In genomic region chr3:8443829-8444791, GRCh38 we compare ENCODE assay signal across 8 cellular contexts. TPM values are rescaled to one million over a fixed set of nuclear protein-coding genes. Genes with fewer than 3 reads are reported as not detected.
A peak's percentile ranks its signal among the peaks of the same experiment; 100 is the strongest.
DNase-seq lines count a peak whose midpoint lies in the region; ATAC-seq and TF ChIP-seq lines count a peak whose summit lies in the region.

No MANE protein-coding gene starts in this region.

- H3K27me3 ChIP-seq in WERI-Rb-1 (ENCODE audit: insufficient read depth, low read depth, severe bottlenecking) = no peaks in the 10 kb centered on the region

- TF ChIP-seq CTCF in WERI-Rb-1 (IDR thresholded peaks at IDR 0.05; ENCODE audit: low read depth, low read length) = no peak

- H3K9me3 ChIP-seq in WERI-Rb-1 (ENCODE audit: severe bottlenecking) = no peaks in the 10 kb centered on the region

- no peak overlapping the region for H3K4me3 ChIP-seq in WERI-Rb-1 (ENCODE audit: low read depth, low read length)

- DNase-seq in ELR (ENCODE audit: low read depth) = peak; percentile 94
- peak; percentile 39 for DNase-seq in WERI-Rb-1
- DNase-seq in Right ventricle myocardium inferior (ENCODE audit: missing footprints) = peak; percentile 84
- DNase-seq in posterior cingulate gyrus = peak in 8 of 10 donors; percentile 21 to 86 (median 38)
- DNase-seq in occipital lobe (lab: John Stamatoyannopoulos, UW) = no peak

- ATAC-seq in Right ventricle myocardium inferior (peak; percentile 84), GM19324 (IDR thresholded peaks at IDR 0.05; ENCODE audit: low FRiP score, unreplicated experiment) (no peak), HG03565 (IDR thresholded peaks at IDR 0.05; ENCODE audit: unreplicated experiment) (no peak)

- intact Hi-C loops in Right ventricle myocardium inferior (cut with DNase I) (loop anchor here (5.0 kb wide), 4 partner anchors 38 to 118 kb away; partner anchors contain the start of gene LMCD1), posterior cingulate gyrus (cut with DNase I) (loop anchor here (5.0 kb wide), 1 partner anchor 58 kb away; the partner anchor contains the start of gene LMCD1)

- H3K36me3 ChIP-seq in WERI-Rb-1 = no peaks in the 10 kb centered on the region

- TF ChIP-seq EP300 in Ishikawa (IDR thresholded peaks at IDR 0.05; ENCODE audit: borderline replicate concordance) = no peak

- TF ChIP-seq RAD21 in Ishikawa (IDR thresholded peaks at IDR 0.05; ENCODE audit: low read depth) = no peak

- no peak overlapping the region for H3K27ac ChIP-seq in WERI-Rb-1

TF ChIP-seq in Ishikawa, 13 proteins besides CTCF, POLR2A, EP300 and RAD21:
- TF ChIP-seq FOXM1 (IDR thresholded peaks at IDR 0.05; ENCODE audit: borderline replicate concordance, low read depth) = 0 out of 2 replicates have a peak, but pooled peaks have one; percentile 23
- no peak for TF ChIP-seq MAX (IDR thresholded peaks at IDR 0.05)
- TF ChIP-seq TEAD4 (IDR thresholded peaks at IDR 0.05) = peak; percentile 55; the same call in 1 of the 2 replicates
TF ChIP-seq in Ishikawa: peak in this region for 2.

RNA-seq across cellular contexts. Expression of gene LMCD1, which starts 57.5 kb away (rescaled TPM):
- 48.1 TPM for total RNA-seq in Right ventricle myocardium inferior
- total RNA-seq in occipital lobe = 2.2 TPM

Comparison
In these comparisons a context has a peak if more than half of its experiments do, and no peak if none do; other contexts are left out.
1. RNA of gene LMCD1, which starts 57.5 kb away (total RNA-seq): 48.1 TPM in Right ventricle myocardium inferior (single experiment); 2.2 TPM in occipital lobe (single experiment); every median in the first group is over 10 times any median in the second.